ENCODE assay signal across 20 cellular contexts in genomic region chr9:35293381-35293780, GRCh38.
"Had no signal": no experiment of that assay in that cellular context is flagged by ENCODE, and none has a peak within 500 bp of the region (broad histone marks: within the 10 kb centered on the region; RNA-seq: fewer than 3 reads in every experiment).

No MANE protein-coding gene starts in this region.

- H3K27me3 Mint-ChIP-seq: activated naive CD4-positive, alpha-beta T cell treated with anti-CD3 and anti-CD28 coated beads, Interleukin-2, amount 10 ng/mL, durations not matched to agents 7 days and 5 days had no signal

- H3K4me3 Mint-ChIP-seq: activated CD4-positive, alpha-beta memory T cell treated with anti-CD3 and anti-CD28 coated beads for 36 hours; activated CD4-positive, alpha-beta T cell treated with anti-CD3 and anti-CD28 coated beads, Interleukin-2, amount 10 ng/mL, durations not matched to agents 24 days and 14 days; activated naive CD4-positive, alpha-beta T cell treated with anti-CD3 and anti-CD28 coated beads, Interleukin-2, amount 10 ng/mL, durations not matched to agents 7 days and 5 days; activated naive CD8-positive, alpha-beta T cell treated with anti-CD3 and anti-CD28 coated beads, Interleukin-2, amount 10 ng/mL, durations not matched to agents 7 days and 5 days; activated T-cell treated with anti-CD3 and anti-CD28 coated beads, Interleukin-2, amount 50 U/mL, for 24 hours; memory B cell; naive thymus-derived CD8-positive, alpha-beta T cell had no signal

- H3K27ac Mint-ChIP-seq: activated CD4-positive, alpha-beta memory T cell treated with anti-CD3 and anti-CD28 coated beads for 36 hours; activated CD4-positive, alpha-beta T cell treated with anti-CD3 and anti-CD28 coated beads, Interleukin-2, amount 10 ng/mL, durations not matched to agents 24 days and 14 days; activated naive CD4-positive, alpha-beta T cell treated with anti-CD3 and anti-CD28 coated beads, Interleukin-2, amount 10 ng/mL, durations not matched to agents 7 days and 5 days; activated naive CD8-positive, alpha-beta T cell treated with anti-CD3 and anti-CD28 coated beads, Interleukin-2, amount 10 ng/mL, durations not matched to agents 7 days and 5 days; activated T-cell treated with anti-CD3 and anti-CD28 coated beads, Interleukin-2, amount 50 U/mL, for 24 hours; memory B cell had no signal

- H3K36me3 Mint-ChIP-seq: activated CD4-positive, alpha-beta memory T cell treated with anti-CD3 and anti-CD28 coated beads for 36 hours; activated naive CD4-positive, alpha-beta T cell treated with anti-CD3 and anti-CD28 coated beads, Interleukin-2, amount 10 ng/mL, durations not matched to agents 7 days and 5 days; activated naive CD8-positive, alpha-beta T cell treated with anti-CD3 and anti-CD28 coated beads, Interleukin-2, amount 10 ng/mL, durations not matched to agents 7 days and 5 days; memory B cell; naive thymus-derived CD8-positive, alpha-beta T cell had no signal

- H3K4me1 Mint-ChIP-seq: activated CD4-positive, alpha-beta T cell treated with anti-CD3 and anti-CD28 coated beads, Interleukin-2, amount 10 ng/mL, durations not matched to agents 24 days and 14 days; activated naive CD4-positive, alpha-beta T cell treated with anti-CD3 and anti-CD28 coated beads, Interleukin-2, amount 10 ng/mL, durations not matched to agents 7 days and 5 days; activated naive CD8-positive, alpha-beta T cell treated with anti-CD3 and anti-CD28 coated beads, Interleukin-2, amount 10 ng/mL, durations not matched to agents 7 days and 5 days; memory B cell had no signal

- DNase-seq: activated CD4-positive, alpha-beta memory T cell treated with anti-CD3 and anti-CD28 coated beads for 36 hours; activated CD4-positive, alpha-beta T cell treated with anti-CD3 and anti-CD28 coated beads, Interleukin-2, amount 10 ng/mL, durations not matched to agents 24 days and 14 days; activated CD4-positive, CD25-positive, alpha-beta regulatory T cell treated with anti-CD3 and anti-CD28 coated beads, Interleukin-2, amount 50 U/mL, for 72 hours; activated CD8-positive, alpha-beta memory T cell treated with anti-CD3 and anti-CD28 coated beads, Interleukin-2, amount 50 U/mL, for 48 hours; activated gamma-delta T cell; activated naive CD4-positive, alpha-beta T cell treated with anti-CD3 and anti-CD28 coated beads, Interleukin-2, amount 10 ng/mL, durations not matched to agents 7 days and 5 days; activated naive CD8-positive, alpha-beta T cell treated with anti-CD3 and anti-CD28 coated beads, Interleukin-2, amount 10 ng/mL, durations not matched to agents 7 days and 5 days; activated T-cell treated with anti-CD3 and anti-CD28 coated beads, Interleukin-2, amount 50 U/mL, for 24 hours; cortex of kidney; foreskin melanocyte; left cardiac atrium; naive thymus-derived CD8-positive, alpha-beta T cell; ovary; right lobe of liver; stimulated activated CD4-positive, alpha-beta T cell treated with anti-CD3 and anti-CD28 coated beads, Interleukin-2, amount 100 ng/mL, for 48 hours; stimulated activated naive CD8-positive, alpha-beta T cell treated with anti-CD3 and anti-CD28 coated beads, Interleukin-15, Interleukin-2, amounts not matched to agents 100 U/mL and 50 U/mL, for 24 hours; T-helper 2 cell; testis; transverse colon had no signal

- H3K9me3 Mint-ChIP-seq: activated CD4-positive, alpha-beta memory T cell treated with anti-CD3 and anti-CD28 coated beads for 36 hours; activated CD4-positive, alpha-beta T cell treated with anti-CD3 and anti-CD28 coated beads, Interleukin-2, amount 10 ng/mL, durations not matched to agents 24 days and 14 days; activated naive CD4-positive, alpha-beta T cell treated with anti-CD3 and anti-CD28 coated beads, Interleukin-2, amount 10 ng/mL, durations not matched to agents 7 days and 5 days; activated naive CD8-positive, alpha-beta T cell treated with anti-CD3 and anti-CD28 coated beads, Interleukin-2, amount 10 ng/mL, durations not matched to agents 7 days and 5 days; activated T-cell treated with anti-CD3 and anti-CD28 coated beads, Interleukin-2, amount 50 U/mL, for 24 hours; memory B cell; naive thymus-derived CD8-positive, alpha-beta T cell had no signal
